In the genomic region with DNA sequence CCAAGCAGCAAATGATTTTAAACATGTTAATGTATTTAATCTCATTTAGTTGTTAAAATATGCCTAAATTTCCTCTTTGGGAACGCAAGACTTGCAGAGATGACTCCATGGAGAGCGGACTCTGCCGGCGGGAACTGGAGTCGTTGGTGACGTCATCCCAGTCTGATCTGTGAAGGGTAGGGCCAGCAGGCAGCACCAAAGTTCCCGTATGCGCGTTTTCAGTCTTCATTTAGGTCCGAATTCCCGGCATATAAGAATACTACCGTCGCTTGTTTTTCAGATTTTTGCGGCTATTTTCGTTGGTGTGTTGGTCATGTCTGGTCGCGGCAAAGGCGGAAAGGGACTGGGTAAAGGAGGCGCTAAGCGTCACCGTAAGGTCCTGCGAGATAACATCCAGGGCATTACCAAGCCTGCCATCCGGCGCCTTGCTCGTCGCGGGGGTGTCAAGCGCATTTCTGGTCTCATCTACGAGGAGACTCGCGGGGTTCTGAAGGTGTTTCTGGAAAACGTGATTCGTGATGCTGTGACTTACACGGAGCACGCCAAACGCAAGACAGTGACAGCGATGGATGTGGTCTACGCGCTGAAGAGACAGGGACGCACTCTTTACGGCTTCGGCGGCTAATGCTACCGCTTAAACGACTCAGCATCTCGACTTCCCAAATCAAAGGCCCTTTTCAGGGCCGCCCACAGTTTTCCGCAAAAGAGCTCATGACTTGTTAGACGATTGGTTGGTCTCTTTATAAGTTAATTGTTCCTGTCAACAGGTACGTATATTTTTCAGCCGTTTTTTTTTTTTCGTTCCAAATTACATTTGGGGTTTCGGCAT, we compare ENCODE assay signal across 8 cellular contexts.
DNase-seq lines count a peak whose midpoint lies in the region; ATAC-seq and TF ChIP-seq lines count a peak whose summit lies in the region.

No MANE protein-coding gene starts in this region.

- no peaks in the 10 kb centered on the region for H3K9me2 ChIP-seq in SU-DHL-6 (replicated peaks; ENCODE audit: insufficient read depth, low read length)

- peak overlapping the region; percentile 74 for H3K9ac ChIP-seq in SU-DHL-6 (ENCODE audit: low read length)

- H3K27me3 ChIP-seq in SU-DHL-6 (ENCODE audit: low read length) (no peaks in the 10 kb centered on the region), prostate gland (replicated peaks; ENCODE audit: insufficient read depth) (no peaks in the 10 kb centered on the region), aorta (ENCODE audit: control insufficient read depth in 1 of 2, insufficient read depth in 2 of 2, low read length in 1 of 2) (peaks cover 0 to 2% of the 10 kb centered on the region in 2 donors)

- intact Hi-C loops in left ventricle myocardium superior (cut with micrococcal nuclease): no loop called here
- intact Hi-C loops in prostate gland (cut with DNase I): loop anchor here (5.0 kb wide), 1 partner anchor 47 kb away; a partner anchor contains a TSS
- intact Hi-C loops in aorta (cut with DNase I): loop anchor here (1.0 to 10.0 kb wide), 3 partner anchors 12 to 150 kb away; a partner anchor contains a TSS

- DNase-seq in GM12864 (ENCODE audit: low read depth) (peak; percentile 97), NCI-H1417 treated with DMSO at 0.1 percent for 48 hours (lab: John Stamatoyannopoulos, UW) (peak; percentile 94), amniotic stem cell (lab: John Stamatoyannopoulos, UW) (peak; percentile 94), left ventricle myocardium superior (peak; percentile 87), prostate gland (ENCODE audit: low spot score) (peak; percentile 99), aorta (peak; percentile 92 to 96)

- H3K4me2 ChIP-seq in SU-DHL-6 (ENCODE audit: low read depth, low read length, poor library complexity, severe bottlenecking): peak overlapping the region; percentile 72

- H4K20me1 ChIP-seq in SU-DHL-6 (ENCODE audit: low read depth, low read length): no peaks in the 10 kb centered on the region

- ATAC-seq in HG02678 (IDR thresholded peaks at IDR 0.05; ENCODE audit: unreplicated experiment) (peak; percentile 61), left ventricle myocardium superior (peak; percentile 93), aorta (ENCODE audit: low FRiP score) (peak; percentile 95)

- H3K4me3 ChIP-seq in GM12864 (ENCODE audit: low read depth, low read length) (peak overlapping the region; percentile 84), SU-DHL-6 (ENCODE audit: insufficient read depth, low read length, poor library complexity, severe bottlenecking) (peak overlapping the region; percentile 67), prostate gland (peak overlapping the region; percentile 53 to 62), aorta (ENCODE audit: low read length in 2 of 2) (peak overlapping the region; percentile 62 to 68)

- TF ChIP-seq CTCF in GM12864 (IDR thresholded peaks at IDR 0.05; ENCODE audit: low read depth, low read length, missing control alignments) (peak; percentile 28), SU-DHL-6 (IDR thresholded peaks at IDR 0.05; ENCODE audit: insufficient read depth, low read length, poor library complexity, severe bottlenecking) (peak; percentile 24), prostate gland (IDR thresholded peaks at IDR 0.05) (peak in 3 of 4 experiments; percentile 15 to 74 (median 30))

- H3F3A ChIP-seq in SU-DHL-6 (ENCODE audit: insufficient read depth): peaks cover 77% of the 10 kb centered on the region

- H3K36me3 ChIP-seq in SU-DHL-6 (ENCODE audit: low read length) (no peaks in the 10 kb centered on the region), prostate gland (no peaks in the 10 kb centered on the region), aorta (ENCODE audit: control insufficient read depth in 1 of 2, insufficient read depth in 2 of 2, low read length in 1 of 2) (no peaks in the 10 kb centered on the region)

- H2AFZ ChIP-seq in SU-DHL-6 (ENCODE audit: low read depth, low read length, severe bottlenecking): peak overlapping the region; percentile 42

- no peaks in the 10 kb centered on the region for H3K4me1 ChIP-seq in prostate gland (replicated peaks)
- H3K4me1 ChIP-seq in aorta (ENCODE audit: control insufficient read depth in 1 of 2, insufficient read depth in 2 of 2, low read length in 2 of 2): no peaks in the 10 kb centered on the region

- WGBS in prostate gland: under 1% methylated on average over 53 of the region's 53 CpGs
- WGBS in aorta, 2 donors: 0% methylated on average over 53 of the region's 53 CpGs

- no peaks in the 10 kb centered on the region for H3K79me2 ChIP-seq in SU-DHL-6 (ENCODE audit: insufficient read depth, low read length)

- H3K9me3 ChIP-seq in SU-DHL-6 (ENCODE audit: insufficient read depth, low read length): no peaks in the 10 kb centered on the region
- H3K9me3 ChIP-seq in prostate gland: no peaks in the 10 kb centered on the region
- no peaks in the 10 kb centered on the region for H3K9me3 ChIP-seq in aorta (ENCODE audit: control insufficient read depth, low read length)

- peak overlapping the region; percentile 94 for H3K27ac ChIP-seq in SU-DHL-6 (ENCODE audit: low read depth, low read length)
- H3K27ac ChIP-seq in prostate gland: peak overlapping the region; percentile 81 to 89
- H3K27ac ChIP-seq in aorta (ENCODE audit: low read depth in 1 of 2, low read length in 2 of 2): peak overlapping the region; percentile 10 to 100

- TF ChIP-seq POLR2A in prostate gland (IDR thresholded peaks at IDR 0.05): peak; percentile 82

Comparison
In these comparisons a context has a peak if more than half of its experiments do, and no peak if none do; other contexts are left out.
1. Peak in every context shown above with its lines: DNase-seq, ATAC-seq, H3K4me3 ChIP-seq and H3K27ac ChIP-seq.